In genomic region chr3:72889310-72890165, GRCh38 we compare ENCODE assay signal across 9 cellular contexts. TPM values are rescaled to one million over a fixed set of nuclear protein-coding genes. Genes with fewer than 3 reads are reported as not detected.
A peak's percentile ranks its signal among the peaks of the same experiment; 100 is the strongest.
DNase-seq lines count a peak whose midpoint lies in the region; ATAC-seq and TF ChIP-seq lines count a peak whose summit lies in the region.
"Had no signal": no experiment of that assay in that cellular context is flagged by ENCODE, and none has a peak within 500 bp of the region (broad histone marks: within the 10 kb centered on the region; RNA-seq: fewer than 3 reads in every experiment).

No MANE protein-coding gene starts in this region.

- TF ChIP-seq POLR2A in suprapubic skin (IDR thresholded peaks at IDR 0.05) = no peak

- intact Hi-C loops in lower lobe of right lung (cut with DNase I) = no loop called here

- H3K4me1 Mint-ChIP-seq in T-helper 2 cell treated with Interferon-gamma antibody and Interleukin-4, amounts not matched to agents 5 μg/mL and 100 μg/mL, for 36 hours (ENCODE audit: low read depth) = peaks cover 11% of the 10 kb centered on the region

- TF ChIP-seq CTCF in astrocyte of the spinal cord (IDR thresholded peaks at IDR 0.05; ENCODE audit: low read depth, low read length) (no peak), lower lobe of right lung (IDR thresholded peaks at IDR 0.05) (no peak), suprapubic skin (IDR thresholded peaks at IDR 0.05) (no peak), foreskin keratinocyte (conservative IDR thresholded peaks at IDR 0.05) (no peak)

- in situ Hi-C loops in astrocyte of the spinal cord (cut with HindIII; ENCODE audit: low sequenced_read_pairs) = no loop called here

- ATAC-seq in lower lobe of right lung (no peak), GM21737 (IDR thresholded peaks at IDR 0.05; ENCODE audit: unreplicated experiment) (no peak), foreskin keratinocyte (no peak)

- H3K4me1 ChIP-seq in HUES64 (ENCODE audit: insufficient read depth, low read length) (peaks cover 28% of the 10 kb centered on the region), lower lobe of right lung (peaks cover 26% of the 10 kb centered on the region), suprapubic skin (peaks cover 43% of the 10 kb centered on the region), foreskin keratinocyte (peaks cover 20% of the 10 kb centered on the region)

- no peak for TF ChIP-seq EP300 in suprapubic skin (IDR thresholded peaks at IDR 0.05)

- no peak overlapping the region for H3K27ac Mint-ChIP-seq in T-helper 2 cell treated with Interferon-gamma antibody and Interleukin-4, amounts not matched to agents 5 μg/mL and 100 μg/mL, for 36 hours

- H3K4me3 Mint-ChIP-seq in T-helper 2 cell treated with Interferon-gamma antibody and Interleukin-4, amounts not matched to agents 5 μg/mL and 100 μg/mL, for 36 hours = no peak overlapping the region

- peaks cover 77% of the 10 kb centered on the region for H3K27me3 ChIP-seq in HUES64 (ENCODE audit: insufficient read depth, low read length)
- H3K27me3 ChIP-seq in lower lobe of right lung (ENCODE audit: low read depth) = peaks cover 23% of the 10 kb centered on the region
- peaks cover 3% of the 10 kb centered on the region for H3K27me3 ChIP-seq in suprapubic skin
- peaks cover 5% of the 10 kb centered on the region for H3K27me3 ChIP-seq in foreskin keratinocyte

- DNase-seq in astrocyte of the spinal cord (ENCODE audit: low read depth, low spot score) (peak; percentile 16), lower lobe of right lung (no peak), suprapubic skin (ENCODE audit: low spot score in 2 of 2) (no peak), foreskin keratinocyte (no peak)
- DNase-seq in T-helper 2 cell treated with Interferon-gamma antibody and Interleukin-4, amounts not matched to agents 5 μg/mL and 100 μg/mL, for 36 hours (ENCODE audit: low spot score) = no peak
- DNase-seq: activated CD4-positive, CD25-positive, alpha-beta regulatory T cell; NCI-H526 had no signal

- H3K27ac ChIP-seq in HUES64 (ENCODE audit: low read depth, low read length) (no peak overlapping the region), lower lobe of right lung (peak overlapping the region; percentile 43), suprapubic skin (peak overlapping the region; percentile 56), foreskin keratinocyte (no peak overlapping the region)

- H3K9me3 ChIP-seq in HUES64 (ENCODE audit: insufficient read depth, low read depth, low read length) = no peaks in the 10 kb centered on the region
- no peaks in the 10 kb centered on the region for H3K9me3 ChIP-seq in lower lobe of right lung
- no peaks in the 10 kb centered on the region for H3K9me3 ChIP-seq in suprapubic skin

- H3K9ac ChIP-seq in HUES64 (ENCODE audit: low read depth, low read length) = no peak overlapping the region

- H3K36me3 ChIP-seq in HUES64 (ENCODE audit: insufficient read depth, low read length) (no peaks in the 10 kb centered on the region), lower lobe of right lung (no peaks in the 10 kb centered on the region), suprapubic skin (no peaks in the 10 kb centered on the region)

- H3K4me3 ChIP-seq in HUES64 (ENCODE audit: low read length) (peak overlapping the region; percentile 78), astrocyte of the spinal cord (ENCODE audit: low read depth, low read length) (peak overlapping the region; percentile 69), lower lobe of right lung (peak overlapping the region; percentile 49), suprapubic skin (peak overlapping the region; percentile 59)

- no peaks in the 10 kb centered on the region for H3K9me3 Mint-ChIP-seq in T-helper 2 cell treated with Interferon-gamma antibody and Interleukin-4, amounts not matched to agents 5 μg/mL and 100 μg/mL, for 36 hours

- H3K27me3 Mint-ChIP-seq in T-helper 2 cell treated with Interferon-gamma antibody and Interleukin-4, amounts not matched to agents 5 μg/mL and 100 μg/mL, for 36 hours (ENCODE audit: low read depth) = peaks cover 72% of the 10 kb centered on the region

- no peaks in the 10 kb centered on the region for H3K36me3 Mint-ChIP-seq in T-helper 2 cell treated with Interferon-gamma antibody and Interleukin-4, amounts not matched to agents 5 μg/mL and 100 μg/mL, for 36 hours (ENCODE audit: low read depth)

- WGBS in HUES64 = 60% methylated on average over 13 of the region's 13 CpGs
- WGBS in suprapubic skin = 65% methylated on average over 13 of the region's 13 CpGs

RNA-seq across cellular contexts. Expression of gene GXYLT2, which starts 1.7 kb away (rescaled TPM):
- 1.5 TPM for polyA plus RNA-seq in HUES64 (2013, experiment 1 of 2)
- 1.6 TPM for polyA plus RNA-seq in HUES64 (2013, experiment 2 of 2)
- total RNA-seq in lower lobe of right lung = 6.7 TPM
- total RNA-seq in suprapubic skin = 10 to 100 TPM in 1 of 4 donors, 1 to 10 TPM in 2, under 1 TPM in 1; 0.72 to 18.6 (median 2.1) TPM
- total RNA-seq in foreskin keratinocyte = 1.8 and 2.6 TPM in 2 replicates
- 0.36 and 0.56 TPM in 2 replicates for polyA plus RNA-seq in foreskin keratinocyte

RNA-seq across cellular contexts. Expression of gene SHQ1, which starts 41.3 kb away (rescaled TPM):
- polyA plus RNA-seq in HUES64 (2013, experiment 1 of 2) = 20.4 TPM
- 19.9 TPM for polyA plus RNA-seq in HUES64 (2013, experiment 2 of 2)
- 16.8 TPM for total RNA-seq in lower lobe of right lung
- total RNA-seq in suprapubic skin = 10 to 100 TPM in 3 of 4 donors, 1 to 10 TPM in 1; 8.7 to 26.1 (median 13.5) TPM
- total RNA-seq in foreskin keratinocyte = 17.6 and 18.1 TPM in 2 replicates
- polyA plus RNA-seq in foreskin keratinocyte = 7.4 and 9.3 TPM in 2 replicates

Comparison
In these comparisons a context has a peak if more than half of its experiments do, and no peak if none do; other contexts are left out.
1. H3K27ac ChIP-seq: peak in lower lobe of right lung (single experiment) and suprapubic skin (single experiment); none in HUES64 (single experiment) and foreskin keratinocyte (single experiment).
2. Peak in every context shown above with its lines, with median percentiles within 50 percentile points of each other: H3K4me3 ChIP-seq.